Comparison of ENCODE assay signal across 8 cellular contexts in the genomic region with DNA sequence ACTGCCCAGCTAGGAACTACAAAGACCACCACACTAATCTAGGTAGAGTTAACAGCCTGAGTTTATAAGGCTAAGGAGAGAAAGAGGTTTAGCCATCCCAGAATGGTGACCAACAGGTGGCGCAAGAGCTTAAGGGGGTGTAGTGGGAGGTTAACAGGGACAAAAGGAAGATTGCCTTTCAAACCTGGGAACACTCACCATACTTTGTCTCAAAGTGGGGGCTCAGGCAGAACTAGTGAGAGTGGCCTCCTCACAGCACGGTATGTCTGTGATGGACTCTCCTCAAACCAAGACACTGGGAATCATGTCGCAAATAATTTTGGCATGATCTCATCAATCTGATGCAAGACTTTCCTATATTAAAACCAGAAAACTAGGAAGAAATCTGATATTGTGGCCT. TPM values are rescaled to one million over a fixed set of nuclear protein-coding genes. Genes with fewer than 3 reads are reported as not detected.
DNase-seq lines count a peak whose midpoint lies in the region; ATAC-seq and TF ChIP-seq lines count a peak whose summit lies in the region.

No MANE protein-coding gene starts in this region.

- no peaks in the 10 kb centered on the region for H3K79me2 ChIP-seq in PC-3 (ENCODE audit: low read length)

- TF ChIP-seq CTCF in GM12874 (IDR thresholded peaks at IDR 0.05; ENCODE audit: insufficient read depth, low read depth, low read length) (peak; percentile 71), PC-3 (conservative IDR thresholded peaks at IDR 0.05; ENCODE audit: low read depth, low read length) (peak; percentile 74), heart left ventricle (IDR thresholded peaks at IDR 0.05) (peak; percentile 21 to 61 (median 42))

- no peak for TF ChIP-seq POLR2A in heart left ventricle (IDR thresholded peaks at IDR 0.05)

- H3K27me3 ChIP-seq in PC-3 (ENCODE audit: low read length) (no peaks in the 10 kb centered on the region), heart left ventricle (no peaks in the 10 kb centered on the region)

- no peak overlapping the region for H3K4me3 ChIP-seq in PC-3 (ENCODE audit: low read length)
- no peak overlapping the region for H3K4me3 ChIP-seq in heart left ventricle

- no peak overlapping the region for H3K27ac Mint-ChIP-seq in activated T-helper 1 cell treated with anti-CD3 and anti-CD28 coated beads, Interleukin-12 subunit alpha, Interleukin-12 subunit beta, Interleukin-2, Interleukin-4 antibody, amounts not matched to agents 30 ng/mL and 10 ng/mL and 1 ng/mL, durations not matched to agents 14 hours and 24 hours and 36 hours

- H3K27ac ChIP-seq in PC-3 (ENCODE audit: low read length) (no peak overlapping the region), heart left ventricle (no peak overlapping the region)

- peaks cover 6% of the 10 kb centered on the region for H3K4me1 Mint-ChIP-seq in activated T-helper 1 cell treated with anti-CD3 and anti-CD28 coated beads, Interleukin-12 subunit alpha, Interleukin-12 subunit beta, Interleukin-2, Interleukin-4 antibody, amounts not matched to agents 30 ng/mL and 10 ng/mL and 1 ng/mL, durations not matched to agents 14 hours and 24 hours and 36 hours (ENCODE audit: low read depth)

- CTCF ChIA-PET in PC-3 (lab: Charles Lee) = no interaction called here

- H3K36me3 Mint-ChIP-seq in activated T-helper 1 cell treated with anti-CD3 and anti-CD28 coated beads, Interleukin-12 subunit alpha, Interleukin-12 subunit beta, Interleukin-2, Interleukin-4 antibody, amounts not matched to agents 30 ng/mL and 10 ng/mL and 1 ng/mL, durations not matched to agents 14 hours and 24 hours and 36 hours (ENCODE audit: low read depth) = peaks cover 52% of the 10 kb centered on the region

- no peaks in the 10 kb centered on the region for H3K9me2 ChIP-seq in PC-3 (replicated peaks; ENCODE audit: low read length)

- peaks cover 35% of the 10 kb centered on the region for H3K36me3 ChIP-seq in PC-3 (ENCODE audit: low read depth, low read length)
- H3K36me3 ChIP-seq in heart left ventricle = peaks cover 0 to 98% (median 94%) of the 10 kb centered on the region in 9 donors

- H3K9me3 ChIP-seq in PC-3 (ENCODE audit: low read length) (no peaks in the 10 kb centered on the region), heart left ventricle (peaks cover 0 to 3% (median 0%) of the 10 kb centered on the region in 12 donors)

- DNase-seq in A172 (ENCODE audit: low spot score) (peak; percentile 40), PC-3 (peak; percentile 70), heart left ventricle (peak in 2 of 5 donors; percentile 36 to 43)
- peak; percentile 29 for DNase-seq in activated T-helper 1 cell treated with anti-CD3 and anti-CD28 coated beads, Interleukin-12 subunit alpha, Interleukin-12 subunit beta, Interleukin-2, Interleukin-4 antibody, amounts not matched to agents 30 ng/mL and 10 ng/mL and 1 ng/mL, durations not matched to agents 14 hours and 24 hours and 36 hours (ENCODE audit: low spot score)
- peak; percentile 36 for DNase-seq in stimulated activated CD4-positive, alpha-beta T cell treated with anti-CD3 and anti-CD28 coated beads, Interleukin-1b, Interleukin-23, amount 100 ng/mL, for 48 hours

- H3K4me2 ChIP-seq in PC-3 (ENCODE audit: low read length) = no peak overlapping the region

- BruUV-seq in PC-3 (replicated peaks; lab: Mats Ljungman, UMichigan) = no TSS peak

- H2AFZ ChIP-seq in PC-3 (ENCODE audit: low read length) = no peak overlapping the region

- H3K4me3 Mint-ChIP-seq in activated T-helper 1 cell treated with anti-CD3 and anti-CD28 coated beads, Interleukin-12 subunit alpha, Interleukin-12 subunit beta, Interleukin-2, Interleukin-4 antibody, amounts not matched to agents 30 ng/mL and 10 ng/mL and 1 ng/mL, durations not matched to agents 14 hours and 24 hours and 36 hours = no peak overlapping the region

- POLR2A ChIA-PET in PC-3 (lab: Charles Lee; ENCODE audit: unreplicated experiment) = no interaction called here

- H3K27me3 Mint-ChIP-seq in activated T-helper 1 cell treated with anti-CD3 and anti-CD28 coated beads, Interleukin-12 subunit alpha, Interleukin-12 subunit beta, Interleukin-2, Interleukin-4 antibody, amounts not matched to agents 30 ng/mL and 10 ng/mL and 1 ng/mL, durations not matched to agents 14 hours and 24 hours and 36 hours (ENCODE audit: insufficient read depth) = no peaks in the 10 kb centered on the region

- intact Hi-C loops in PC-3 (cut with micrococcal nuclease) = no loop called here
- intact Hi-C loops in activated T-helper 1 cell treated with anti-CD3 and anti-CD28 coated beads, Interleukin-12 subunit alpha, Interleukin-12 subunit beta, Interleukin-2, Interleukin-4 antibody, amounts not matched to agents 30 ng/mL and 10 ng/mL and 1 ng/mL, durations not matched to agents 14 hours and 24 hours and 36 hours (cut with micrococcal nuclease) = loop anchor here (1.0 to 2.0 kb wide), 3 partner anchors 22 to 151 kb away; a partner anchor contains a TSS
- intact Hi-C loops in heart left ventricle (cut with DNase I) = loop anchor here in 1 of 10 donors (1.0 kb wide), 1 partner anchor 151 kb away; no protein-coding TSS in a partner anchor

- H3K9me3 Mint-ChIP-seq in activated T-helper 1 cell treated with anti-CD3 and anti-CD28 coated beads, Interleukin-12 subunit alpha, Interleukin-12 subunit beta, Interleukin-2, Interleukin-4 antibody, amounts not matched to agents 30 ng/mL and 10 ng/mL and 1 ng/mL, durations not matched to agents 14 hours and 24 hours and 36 hours = no peaks in the 10 kb centered on the region

- no peak overlapping the region for H3K9ac ChIP-seq in PC-3 (ENCODE audit: low read length)

- no peaks in the 10 kb centered on the region for H3F3A ChIP-seq in PC-3 (ENCODE audit: low read length, unreplicated experiment)

- WGBS in heart left ventricle, 4 donors = 81 to 95% (median 84%) methylated on average over 3 of the region's 3 CpGs

- H3K4me1 ChIP-seq in PC-3 (ENCODE audit: insufficient read depth, low read length) (no peaks in the 10 kb centered on the region), heart left ventricle (peaks cover 0 to 11% (median 2%) of the 10 kb centered on the region in 12 donors)

- ATAC-seq in PC-3 (peak; percentile 46), heart left ventricle (peak in 2 of 4 donors; percentile 36 to 38), HG03196 (IDR thresholded peaks at IDR 0.05; ENCODE audit: unreplicated experiment) (no peak), HG03520 (IDR thresholded peaks at IDR 0.05; ENCODE audit: unreplicated experiment) (no peak)

- no peaks in the 10 kb centered on the region for H4K20me1 ChIP-seq in PC-3 (ENCODE audit: low read length)

RNA-seq across cellular contexts. Expression of a gene that starts 23.4 kb away (rescaled TPM):
- 56.5 and 61.8 TPM in 2 replicates for total RNA-seq in A172 (2014; rRNA removed; shearing (Covaris generic))
- total RNA-seq in PC-3 (2014; rRNA removed) (60.1 and 73.5 TPM in 2 replicates), heart left ventricle (100 to 1,000 TPM; 232 to 356 (median 303) TPM)
- total RNA-seq in activated T-helper 1 cell treated with anti-CD3 and anti-CD28 coated beads, Interleukin-12 subunit alpha, Interleukin-12 subunit beta, Interleukin-2, Interleukin-4 antibody, amounts not matched to agents 30 ng/mL and 10 ng/mL and 1 ng/mL, durations not matched to agents 14 hours and 24 hours and 36 hours = 236 and 253 TPM in 2 replicates
- polyA plus RNA-seq in heart left ventricle = 100 to 1,000 TPM in 1 of 2 donors, 10 to 100 TPM in 1; 49.4 to 154 TPM
